ENCODE assay signal across 1 cellular context in genomic region chr17:78873519-78874340, GRCh38.
TF ChIP-seq lines count a peak whose summit lies in the region.

No MANE protein-coding gene starts in this region.

TF ChIP-seq in HEK293, 187 proteins besides CTCF, POLR2A, EP300 and RAD21 (continued from another document):
- peak; percentile 77 for TF ChIP-seq INSM2 (tag by site-specific recombination; IDR thresholded peaks at IDR 0.05)
- no peak for TF ChIP-seq ZNF157 (tag by site-specific recombination; IDR thresholded peaks at IDR 0.05)
- no peak for TF ChIP-seq ZNF18 (tag by site-specific recombination; IDR thresholded peaks at IDR 0.05)
- TF ChIP-seq BCL6B (tag by site-specific recombination; IDR thresholded peaks at IDR 0.05), result peak; percentile 71
- peak; percentile 78 for TF ChIP-seq ZBTB8A (tag by site-specific recombination; IDR thresholded peaks at IDR 0.05)
- no peak for TF ChIP-seq ZNF132 (tag by site-specific recombination; IDR thresholded peaks at IDR 0.05; ENCODE audit: borderline replicate concordance)
